In the genomic region with DNA sequence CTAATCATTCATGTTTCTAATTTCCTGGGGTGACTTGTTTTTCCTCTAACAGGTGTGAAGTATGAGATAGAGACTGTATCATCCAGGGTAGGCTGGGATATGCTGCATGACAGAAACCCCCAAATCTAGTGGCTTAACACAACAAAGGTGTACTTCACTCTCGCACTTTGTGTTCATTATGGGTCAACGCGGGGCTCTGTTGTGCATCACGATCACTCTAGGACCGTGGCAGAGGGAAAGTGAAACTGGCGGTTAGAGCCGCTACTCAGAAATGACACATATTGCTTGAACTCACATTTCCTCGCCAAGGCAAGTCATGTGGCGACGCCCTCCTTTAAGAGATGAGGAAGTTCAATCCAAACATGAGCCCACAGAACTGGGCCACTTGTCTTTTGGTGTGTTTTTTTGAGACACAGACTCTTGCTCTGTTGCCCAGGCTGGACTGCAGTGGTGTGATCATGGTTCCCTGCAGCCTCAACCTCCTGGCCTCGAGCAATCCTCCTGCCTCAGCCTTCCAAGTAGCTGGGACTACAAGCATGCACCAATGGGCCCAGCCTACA, we compare ENCODE assay signal across 1 cellular context.
A peak's percentile ranks its signal among the peaks of the same experiment; 100 is the strongest.
TF ChIP-seq lines count a peak whose summit lies in the region.

No MANE protein-coding gene starts in this region.

TF ChIP-seq in A549, 52 proteins besides CTCF, POLR2A, EP300 and RAD21 (continued from another document):
- no peak for TF ChIP-seq HES2 (IDR thresholded peaks at IDR 0.05)
- TF ChIP-seq TFCP2L1 (CRISPR knock-in tag; IDR thresholded peaks at IDR 0.05): no peak
- peak; percentile 68; the same call in 1 of the 2 replicates for TF ChIP-seq HOXB13 (CRISPR knock-in tag; IDR thresholded peaks at IDR 0.05; ENCODE audit: low read depth)
- no peak for TF ChIP-seq HOXB5 (CRISPR knock-in tag; IDR thresholded peaks at IDR 0.05)
- TF ChIP-seq CHD2 (IDR thresholded peaks at IDR 0.05; ENCODE audit: low read length, partially characterized antibody): no peak
- 0 out of 2 replicates have a peak, but pooled peaks have one; percentile 13 for TF ChIP-seq USF2 (IDR thresholded peaks at IDR 0.05)
- no peak for TF ChIP-seq RNF2 (IDR thresholded peaks at IDR 0.05; ENCODE audit: borderline replicate concordance, low read depth)
- TF ChIP-seq, protein P1, sequence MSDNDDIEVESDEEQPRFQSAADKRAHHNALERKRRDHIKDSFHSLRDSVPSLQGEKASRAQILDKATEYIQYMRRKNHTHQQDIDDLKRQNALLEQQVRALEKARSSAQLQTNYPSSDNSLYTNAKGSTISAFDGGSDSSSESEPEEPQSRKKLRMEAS (IDR thresholded peaks at IDR 0.05): peak; percentile 62; the same call in 1 of the 2 replicates
- peak; percentile 65 for TF ChIP-seq E2F6 (IDR thresholded peaks at IDR 0.05; ENCODE audit: borderline replicate concordance, low read depth)
- TF ChIP-seq FOSB (CRISPR knock-in tag; IDR thresholded peaks at IDR 0.05): no peak
- no peak for TF ChIP-seq FOSL2 (IDR thresholded peaks at IDR 0.05)
- TF ChIP-seq FOSL2 (CRISPR knock-in tag; IDR thresholded peaks at IDR 0.05): peak; percentile 23; the same call in 1 of the 2 replicates
- 0 out of 2 replicates have a peak, but pooled peaks have one; percentile 41 for TF ChIP-seq ZNF302 (CRISPR knock-in tag; IDR thresholded peaks at IDR 0.05)
- no peak for TF ChIP-seq NPAS2 (CRISPR knock-in tag; IDR thresholded peaks at IDR 0.05; ENCODE audit: borderline replicate concordance)
TF ChIP-seq in A549: peak in this region for 9.
